In genomic region chr15:63722144-63722543, GRCh38 we compare ENCODE assay signal across 27 cellular contexts.
"Had no signal": no experiment of that assay in that cellular context is flagged by ENCODE, and none has a peak within 500 bp of the region (broad histone marks: within the 10 kb centered on the region; RNA-seq: fewer than 3 reads in every experiment).

No MANE protein-coding gene starts in this region.

- H3K36me3 ChIP-seq: neural progenitor cell had no signal

- H3K27ac Mint-ChIP-seq: nephron; neural progenitor cell; stimulated activated effector memory CD8-positive, alpha-beta T cell treated with anti-CD3 and anti-CD28 coated beads, Interleukin-12 subunit alpha, Interleukin-12 subunit beta, amount 100 ng/mL, for 72 hours; type B pancreatic cell had no signal

- H3K27me3 Mint-ChIP-seq: naive thymus-derived CD4-positive, alpha-beta T cell; type B pancreatic cell had no signal

- H3K4me1 ChIP-seq: parathyroid adenoma had no signal

- H3K9me3 ChIP-seq: gastroesophageal sphincter, heart left ventricle, left lung, psoas muscle, sigmoid colon, stomach, testis, tibial artery had no signal

- H3K27me3 ChIP-seq: dorsolateral prefrontal cortex, foreskin keratinocyte, gastroesophageal sphincter, heart left ventricle, hepatocyte, left lung, neural progenitor cell, sigmoid colon, stomach, testis, tibial artery had no signal

- H3K4me3 ChIP-seq: dorsolateral prefrontal cortex, gastroesophageal sphincter, heart left ventricle, hepatocyte, left lung, neural progenitor cell, psoas muscle, sigmoid colon, stomach, testis, tibial artery had no signal

- H3K27ac ChIP-seq: foreskin keratinocyte, gastroesophageal sphincter, heart left ventricle, hepatocyte, left lung, neural progenitor cell, parathyroid adenoma, psoas muscle, sigmoid colon, stomach, testis, tibial artery had no signal

- H3K9me3 Mint-ChIP-seq: naive thymus-derived CD4-positive, alpha-beta T cell; nephron; neural progenitor cell; stimulated activated effector memory CD8-positive, alpha-beta T cell treated with anti-CD3 and anti-CD28 coated beads, Interleukin-12 subunit alpha, Interleukin-12 subunit beta, amount 100 ng/mL, for 72 hours; type B pancreatic cell had no signal

- DNase-seq: dorsolateral prefrontal cortex; effector CD4-positive, alpha-beta T cell; foreskin keratinocyte; heart left ventricle; kidney; left lung; mammary epithelial cell; mesendoderm; midbrain; naive thymus-derived CD4-positive, alpha-beta T cell; psoas muscle; right cardiac atrium; sigmoid colon; stimulated activated CD4-positive, alpha-beta T cell treated with anti-CD3 and anti-CD28 coated beads, Interleukin-2, amount 100 ng/mL, for 24 hours; stimulated activated CD4-positive, alpha-beta T cell treated with anti-CD3 and anti-CD28 coated beads, Interleukin-4, amount 100 ng/mL, for 24 hours; stimulated activated naive CD4-positive, alpha-beta T cell treated with Interleukin-2 at 50 U/mL for 16 hours; stomach; testis; tibial artery had no signal

- H3K9ac ChIP-seq: neural progenitor cell, parathyroid adenoma had no signal

- H3K4me3 Mint-ChIP-seq: naive thymus-derived CD4-positive, alpha-beta T cell; nephron; neural progenitor cell; stimulated activated effector memory CD8-positive, alpha-beta T cell treated with anti-CD3 and anti-CD28 coated beads, Interleukin-12 subunit alpha, Interleukin-12 subunit beta, amount 100 ng/mL, for 72 hours; type B pancreatic cell had no signal

- H3K4me1 Mint-ChIP-seq: nephron had no signal

- ATAC-seq: esophagus mucosa; foreskin keratinocyte; gastroesophageal sphincter; heart left ventricle; left lung; naive thymus-derived CD4-positive, alpha-beta T cell; psoas muscle; right cardiac atrium; stimulated activated effector memory CD8-positive, alpha-beta T cell treated with anti-CD3 and anti-CD28 coated beads, Interleukin-12 subunit alpha, Interleukin-12 subunit beta, amount 100 ng/mL, for 72 hours had no signal
